Comparison of ENCODE assay signal across 13 cellular contexts in the genomic region with DNA sequence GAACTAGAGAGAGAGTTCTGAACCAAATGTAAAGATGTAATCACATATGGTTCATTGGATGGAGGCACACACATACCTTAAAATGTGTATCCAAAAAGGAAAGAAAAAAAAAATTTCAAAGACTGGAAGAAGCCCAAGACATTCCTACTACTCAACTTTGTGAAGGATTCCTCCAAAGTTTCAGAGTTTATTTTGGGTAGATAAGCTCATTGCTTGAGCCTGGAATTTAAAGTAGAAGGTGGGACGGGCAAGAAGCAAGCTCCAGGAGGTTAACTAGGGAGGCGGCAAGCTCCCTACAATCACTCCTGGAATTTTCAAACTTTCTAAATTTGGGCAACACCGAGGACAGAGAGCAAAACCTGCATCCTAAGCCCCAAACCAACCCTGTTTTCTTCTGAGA. TPM values are rescaled to one million over a fixed set of nuclear protein-coding genes. Genes with fewer than 3 reads are reported as not detected.
A peak's percentile ranks its signal among the peaks of the same experiment; 100 is the strongest.
DNase-seq lines count a peak whose midpoint lies in the region; ATAC-seq and TF ChIP-seq lines count a peak whose summit lies in the region.
"Had no signal": no experiment of that assay in that cellular context is flagged by ENCODE, and none has a peak within 500 bp of the region (broad histone marks: within the 10 kb centered on the region; RNA-seq: fewer than 3 reads in every experiment).

No MANE protein-coding gene starts in this region.

- H4K91ac ChIP-seq in H9 (ENCODE audit: insufficient read length, low read depth, low read length), result no peak overlapping the region

- no peaks in the 10 kb centered on the region for H3K27me3 ChIP-seq in A673 (replicated peaks; ENCODE audit: insufficient read depth, low read depth, low read length, poor library complexity)
- H3K27me3 ChIP-seq in H9 (ENCODE audit: insufficient read depth, low read length), result peaks cover 15% of the 10 kb centered on the region
- no peaks in the 10 kb centered on the region for H3K27me3 ChIP-seq in endocrine pancreas (ENCODE audit: control insufficient read depth, insufficient read depth, low read length)
- H3K27me3 ChIP-seq: adrenal gland had no signal

- no peak overlapping the region for H2BK120ac ChIP-seq in H9 (ENCODE audit: low read depth, low read length, poor library complexity, severe bottlenecking)

- CTCF ChIA-PET in A673 (lab: Charles Lee), result no interaction called here

- H3K27me3 Mint-ChIP-seq in H9 (ENCODE audit: low read depth), result peaks cover 53% of the 10 kb centered on the region
- H3K27me3 Mint-ChIP-seq in natural killer cell treated with Interleukin-12 subunit alpha and Interleukin-12 subunit beta and Interleukin-15 and Interleukin-18, amount 100 ng/mL, for 72 hours, result peaks cover 25 to 28% of the 10 kb centered on the region in 2 donors

- WGBS in H9 (ENCODE audit: extremely low coverage, insufficient read length, low lambda C conversion rate), result no CpG with 5 or more reads among the region's 3 CpGs

- no peak overlapping the region for H2BK15ac ChIP-seq in H9 (ENCODE audit: low read depth, low read length)

- no peak overlapping the region for H3K18ac ChIP-seq in H9 (ENCODE audit: insufficient read length, low read depth, low read length)

- no peaks in the 10 kb centered on the region; a peak in 1 of 7 replicates for H3K36me3 Mint-ChIP-seq in H9 (ENCODE audit: insufficient read depth in 1 of 3, low read depth in 3 of 3)
- H3K36me3 Mint-ChIP-seq in natural killer cell treated with Interleukin-12 subunit alpha and Interleukin-12 subunit beta and Interleukin-15 and Interleukin-18, amount 100 ng/mL, for 72 hours, result peaks cover 6% of the 10 kb centered on the region

- no peak overlapping the region for H3T11ph ChIP-seq in H9 (ENCODE audit: low read length)

- peaks cover 2% of the 10 kb centered on the region for H4K20me1 ChIP-seq in H9 (ENCODE audit: control insufficient read depth, insufficient read depth, insufficient read length)

- ATAC-seq in natural killer cell treated with Interleukin-12 subunit alpha and Interleukin-12 subunit beta and Interleukin-15 and Interleukin-18, amount 100 ng/mL, for 72 hours, result no peak
- ATAC-seq in GM21367 (IDR thresholded peaks at IDR 0.05; ENCODE audit: unreplicated experiment), result no peak

- DNase-seq in A673 (ENCODE audit: low spot score) (no peak), H9 (no peak), NCI-H748 (lab: John Stamatoyannopoulos, UW; ENCODE audit: unreplicated experiment) (no peak), SW480 (ENCODE audit: low spot score) (no peak), NCI-H1694 treated with DMSO at 0.1 percent for 48 hours (lab: John Stamatoyannopoulos, UW) (no peak)
- no peak for DNase-seq in natural killer cell treated with Interleukin-12 subunit alpha and Interleukin-12 subunit beta and Interleukin-15 and Interleukin-18, amount 100 ng/mL, for 72 hours (ENCODE audit: low spot score)
- DNase-seq: activated CD4-positive, alpha-beta T cell treated with anti-CD3 and anti-CD28 coated beads for 48 hours; RPMI8226; stimulated activated CD4-positive, alpha-beta T cell treated with anti-CD3 and anti-CD28 coated beads, Interleukin-15, amount 100 ng/mL, for 24 hours; stimulated activated naive CD4-positive, alpha-beta T cell treated with Interleukin-2 at 50 U/mL for 16 hours had no signal

- no peak overlapping the region for H3K9ac ChIP-seq in H9 (ENCODE audit: extremely low read depth, insufficient read length, low read length)
- H3K9ac ChIP-seq in endocrine pancreas (ENCODE audit: control insufficient read depth, insufficient read depth, low read length), result no peak overlapping the region

- H3K4me1 ChIP-seq in A673 (ENCODE audit: insufficient read depth, low read length, poor library complexity, severe bottlenecking) (peaks cover 36% of the 10 kb centered on the region), H9 (ENCODE audit: insufficient read depth, low read length) (peaks cover 10% of the 10 kb centered on the region; the same call in 1 of the 2 replicates), endocrine pancreas (ENCODE audit: control insufficient read depth, insufficient read depth, low read length) (no peaks in the 10 kb centered on the region)

- peak overlapping the region; percentile 69 for H3K4me2 ChIP-seq in H9 (ENCODE audit: insufficient read depth, insufficient read length, low read length)

- no peak overlapping the region for H3K27ac Mint-ChIP-seq in H9
- no peak overlapping the region for H3K27ac Mint-ChIP-seq in natural killer cell treated with Interleukin-12 subunit alpha and Interleukin-12 subunit beta and Interleukin-15 and Interleukin-18, amount 100 ng/mL, for 72 hours

- peaks cover 18% of the 10 kb centered on the region; the same call in 1 of the 2 replicates for H3K79me2 ChIP-seq in H9 (ENCODE audit: insufficient read depth, low read length)

- no peak overlapping the region for H4K8ac ChIP-seq in H9 (replicated peaks; ENCODE audit: insufficient read length, low read depth, low read length)

- H3K79me1 ChIP-seq in H9 (ENCODE audit: insufficient read depth, low read depth, low read length, poor library complexity, severe bottlenecking), result no peaks in the 10 kb centered on the region

- no peak overlapping the region for H4K5ac ChIP-seq in H9 (ENCODE audit: insufficient read length, low read depth, low read length)

- H3K9me3 Mint-ChIP-seq in H9, result no peaks in the 10 kb centered on the region; a peak in 1 of 5 replicates
- no peaks in the 10 kb centered on the region for H3K9me3 Mint-ChIP-seq in natural killer cell treated with Interleukin-12 subunit alpha and Interleukin-12 subunit beta and Interleukin-15 and Interleukin-18, amount 100 ng/mL, for 72 hours

- peaks cover 26% of the 10 kb centered on the region for H3K23me2 ChIP-seq in H9 (ENCODE audit: insufficient read length, low read depth, low read length, poor library complexity, severe bottlenecking)

- intact Hi-C loops in A673 (cut with micrococcal nuclease; ENCODE audit: unreplicated experiment), result loop anchor here (10.0 kb wide), 3 partner anchors 283 to 653 kb away; no protein-coding TSS in a partner anchor

- no peaks in the 10 kb centered on the region for H3K9me3 ChIP-seq in A673 (ENCODE audit: low read depth, low read length, poor library complexity, severe bottlenecking)
- no peaks in the 10 kb centered on the region for H3K9me3 ChIP-seq in H9 (ENCODE audit: control insufficient read depth, low read depth, low read length)
- H3K9me3 ChIP-seq in endocrine pancreas (ENCODE audit: control insufficient read depth, low read length), result no peaks in the 10 kb centered on the region
- H3K9me3 ChIP-seq: adrenal gland had no signal

- H3K4ac ChIP-seq in H9 (ENCODE audit: low read depth, low read length), result no peak overlapping the region

- POLR2A ChIA-PET in A673 (lab: Charles Lee; ENCODE audit: low non-redundant PET), result no interaction called here

- BruUV-seq in A673 (replicated peaks; lab: Mats Ljungman, UMichigan), result no TSS peak

- H3K14ac ChIP-seq in H9 (ENCODE audit: insufficient read depth, low read length), result no peak overlapping the region

- H2AFZ ChIP-seq in H9 (ENCODE audit: low read length), result no peak overlapping the region

- peak overlapping the region; percentile 74 to 83; a peak in 4 of 5 replicates for H3K4me3 Mint-ChIP-seq in H9
- peak overlapping the region; percentile 86 for H3K4me3 Mint-ChIP-seq in natural killer cell treated with Interleukin-12 subunit alpha and Interleukin-12 subunit beta and Interleukin-15 and Interleukin-18, amount 100 ng/mL, for 72 hours

- no peak overlapping the region for H2BK12ac ChIP-seq in H9 (ENCODE audit: insufficient read length, low read depth, low read length)

- H3K23ac ChIP-seq in H9 (ENCODE audit: insufficient read length, low read depth, low read length), result no peak overlapping the region

- H3K27ac ChIP-seq in A673 (ENCODE audit: low read depth, low read length, poor library complexity, severe bottlenecking) (no peak overlapping the region), H9 (ENCODE audit: insufficient read length, low read depth, low read length) (no peak overlapping the region)

- H2BK5ac ChIP-seq in H9 (ENCODE audit: insufficient read length, low read length), result no peak overlapping the region

- TF ChIP-seq CTCF in A673 (conservative IDR thresholded peaks at IDR 0.05; ENCODE audit: low read depth, low read length) (no peak), H9 (conservative IDR thresholded peaks at IDR 0.05) (no peak)

- peak overlapping the region; percentile 90 for H3K4me3 ChIP-seq in A673 (ENCODE audit: low read depth, low read length, poor library complexity, severe bottlenecking)
- H3K4me3 ChIP-seq in endocrine pancreas (ENCODE audit: control insufficient read depth, insufficient read depth, low read length), result peak overlapping the region; percentile 32

- H3K36me3 ChIP-seq in A673 (ENCODE audit: insufficient read depth, low read length, poor library complexity, severe bottlenecking) (no peaks in the 10 kb centered on the region), endocrine pancreas (ENCODE audit: control insufficient read depth, insufficient read depth, low read length) (no peaks in the 10 kb centered on the region)
- H3K36me3 ChIP-seq: adrenal gland had no signal

- no peak overlapping the region for H3K56ac ChIP-seq in H9 (ENCODE audit: insufficient read length, low read depth, low read length)

- no peak overlapping the region for H2BK20ac ChIP-seq in H9 (ENCODE audit: low read depth, low read length, poor library complexity, severe bottlenecking)

- no peak overlapping the region for H2AK5ac ChIP-seq in H9 (ENCODE audit: insufficient read length, low read length)

- peaks cover 29 to 42% of the 10 kb centered on the region in 2 experiments for H3K4me1 Mint-ChIP-seq in H9
- H3K4me1 Mint-ChIP-seq in natural killer cell treated with Interleukin-12 subunit alpha and Interleukin-12 subunit beta and Interleukin-15 and Interleukin-18, amount 100 ng/mL, for 72 hours (ENCODE audit: low read depth in 2 of 2), result peaks cover 21 to 23% of the 10 kb centered on the region in 2 donors

RNA-seq across cellular contexts. Expression of gene TSHZ3, which starts 1.9 kb away (rescaled TPM):
- 14.8 and 15.5 TPM in 2 replicates for total RNA-seq in A673 (2021)
- 3.2 and 4.1 TPM in 2 replicates for total RNA-seq in H9 (2021)
- 1 to 10 TPM; 4.0 to 4.1 TPM for total RNA-seq in natural killer cell treated with Interleukin-12 subunit alpha and Interleukin-12 subunit beta and Interleukin-15 and Interleukin-18, amount 100 ng/mL, for 72 hours
